Comparison of ENCODE assay signal across 1 cellular context in the genomic region with DNA sequence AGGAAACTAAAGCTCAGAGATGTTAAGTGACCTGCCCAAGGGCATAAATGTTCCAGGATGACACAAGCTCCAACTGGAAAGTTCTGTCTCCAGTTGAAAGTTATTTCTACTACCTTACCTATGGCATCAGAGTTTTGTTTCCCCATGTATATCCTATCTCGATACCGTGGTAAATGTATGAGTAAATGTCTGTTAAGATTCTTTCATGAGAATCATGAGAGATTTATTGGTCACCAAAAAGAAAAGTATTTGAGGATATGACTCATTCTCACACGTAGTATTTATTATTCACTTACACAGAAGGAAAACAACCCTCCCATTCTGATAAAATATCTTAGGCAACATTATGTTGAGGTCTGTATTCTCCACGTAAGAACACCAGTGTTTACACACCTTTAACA.
TF ChIP-seq lines count a peak whose summit lies in the region.

No MANE protein-coding gene starts in this region.

TF ChIP-seq in endothelial cell of umbilical vein, 7 proteins besides CTCF, POLR2A, EP300 and RAD21:
- TF ChIP-seq, protein P1, sequence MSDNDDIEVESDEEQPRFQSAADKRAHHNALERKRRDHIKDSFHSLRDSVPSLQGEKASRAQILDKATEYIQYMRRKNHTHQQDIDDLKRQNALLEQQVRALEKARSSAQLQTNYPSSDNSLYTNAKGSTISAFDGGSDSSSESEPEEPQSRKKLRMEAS (IDR thresholded peaks at IDR 0.05; ENCODE audit: insufficient read depth, insufficient read length): no peak
- TF ChIP-seq JUN (IDR thresholded peaks at IDR 0.05; ENCODE audit: borderline replicate concordance, insufficient read depth, insufficient read length, low read depth) (peak; percentile 92), GATA2 (IDR thresholded peaks at IDR 0.05; ENCODE audit: insufficient read depth, insufficient read length, low read depth, low read length) (peak; percentile 30), FOS (IDR thresholded peaks at IDR 0.05; ENCODE audit: borderline replicate concordance, insufficient read depth, low read length) (peak; percentile 87)
